ENCODE assay signal across 1 cellular context in the genomic region with DNA sequence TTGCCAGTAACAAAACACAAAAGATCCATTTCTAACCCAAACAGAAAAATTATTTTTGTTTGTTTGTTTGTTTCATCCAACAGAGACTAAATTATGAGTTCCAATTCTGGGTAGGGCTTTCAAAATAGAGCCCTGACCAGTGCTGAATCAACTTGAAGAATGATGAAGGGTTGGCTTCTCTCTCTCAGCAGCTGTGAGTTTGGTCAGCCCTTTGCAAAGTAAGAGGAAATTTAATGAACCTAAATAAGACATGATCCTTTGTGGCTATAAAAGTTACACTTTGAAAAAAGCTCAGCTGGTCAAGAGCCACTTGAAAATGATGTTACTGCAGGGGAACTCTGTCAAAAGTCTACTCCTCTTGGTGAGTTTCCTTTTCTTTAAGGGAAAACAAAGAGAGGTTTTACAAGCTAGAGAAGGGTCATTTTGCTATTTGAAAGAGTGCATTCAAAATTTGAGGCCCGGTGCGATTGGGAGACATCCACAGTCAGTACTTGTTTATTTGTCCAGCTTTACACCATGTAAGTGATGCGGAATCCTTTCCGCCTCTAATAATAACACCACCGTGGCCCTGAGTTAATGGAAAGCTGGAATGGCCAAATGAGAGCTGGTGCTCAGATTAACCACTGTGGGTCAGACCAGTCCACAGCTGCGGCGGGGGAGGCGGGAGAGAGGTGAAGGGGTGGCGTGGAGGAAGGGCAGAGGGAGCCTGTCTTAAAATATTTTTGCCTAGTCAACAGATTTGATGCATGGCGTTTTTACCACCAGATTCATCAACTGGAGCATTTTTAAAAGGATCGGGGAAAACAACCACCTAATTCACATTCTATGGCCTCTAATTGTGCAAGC.
TF ChIP-seq lines count a peak whose summit lies in the region.

No MANE protein-coding gene starts in this region.

TF ChIP-seq in H1, 55 proteins besides CTCF, POLR2A, EP300 and RAD21:
- TF ChIP-seq BCL11A (IDR thresholded peaks at IDR 0.05; ENCODE audit: low read depth in 2 of 2, low read length in 2 of 2) (no peak), RFX5 (IDR thresholded peaks at IDR 0.05; ENCODE audit: borderline replicate concordance, low read depth, low read length) (no peak), FOSL1 (IDR thresholded peaks at IDR 0.05; ENCODE audit: insufficient read depth, low read depth, low read length) (no peak), NANOG (IDR thresholded peaks at IDR 0.05; ENCODE audit: insufficient read depth, low read depth, low read length, poor library complexity, severe bottlenecking) (no peak), KDM5A (IDR thresholded peaks at IDR 0.05; ENCODE audit: low read length) (no peak), GABPA (IDR thresholded peaks at IDR 0.05; ENCODE audit: borderline replicate concordance, insufficient read depth, low read length) (no peak), CEBPB (IDR thresholded peaks at IDR 0.05; ENCODE audit: low read depth, low read length) (no peak), SUZ12 (IDR thresholded peaks at IDR 0.05; ENCODE audit: low read length) (no peak), KDM4A (IDR thresholded peaks at IDR 0.05; ENCODE audit: low read depth, low read length, severe bottlenecking) (no peak), TCF12 (IDR thresholded peaks at IDR 0.05; ENCODE audit: low read depth, low read length) (no peak), RXRA (IDR thresholded peaks at IDR 0.05; ENCODE audit: insufficient read depth, low read depth, low read length) (no peak), GTF2F1 (IDR thresholded peaks at IDR 0.05; ENCODE audit: borderline replicate concordance, low read depth, low read length) (no peak), ASH2L (IDR thresholded peaks at IDR 0.05; ENCODE audit: low read length) (no peak), BACH1 (IDR thresholded peaks at IDR 0.05; ENCODE audit: low read length) (no peak), POU5F1 (IDR thresholded peaks at IDR 0.05; ENCODE audit: low read depth, low read length) (no peak), EZH2 (IDR thresholded peaks at IDR 0.05; ENCODE audit: low read depth, low read length, severe bottlenecking) (no peak), YY1 (IDR thresholded peaks at IDR 0.05; ENCODE audit: low read depth, low read length) (no peak)
- TF ChIP-seq, protein P1, sequence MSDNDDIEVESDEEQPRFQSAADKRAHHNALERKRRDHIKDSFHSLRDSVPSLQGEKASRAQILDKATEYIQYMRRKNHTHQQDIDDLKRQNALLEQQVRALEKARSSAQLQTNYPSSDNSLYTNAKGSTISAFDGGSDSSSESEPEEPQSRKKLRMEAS (IDR thresholded peaks at IDR 0.05) = no peak
- TF ChIP-seq, protein P2, sequence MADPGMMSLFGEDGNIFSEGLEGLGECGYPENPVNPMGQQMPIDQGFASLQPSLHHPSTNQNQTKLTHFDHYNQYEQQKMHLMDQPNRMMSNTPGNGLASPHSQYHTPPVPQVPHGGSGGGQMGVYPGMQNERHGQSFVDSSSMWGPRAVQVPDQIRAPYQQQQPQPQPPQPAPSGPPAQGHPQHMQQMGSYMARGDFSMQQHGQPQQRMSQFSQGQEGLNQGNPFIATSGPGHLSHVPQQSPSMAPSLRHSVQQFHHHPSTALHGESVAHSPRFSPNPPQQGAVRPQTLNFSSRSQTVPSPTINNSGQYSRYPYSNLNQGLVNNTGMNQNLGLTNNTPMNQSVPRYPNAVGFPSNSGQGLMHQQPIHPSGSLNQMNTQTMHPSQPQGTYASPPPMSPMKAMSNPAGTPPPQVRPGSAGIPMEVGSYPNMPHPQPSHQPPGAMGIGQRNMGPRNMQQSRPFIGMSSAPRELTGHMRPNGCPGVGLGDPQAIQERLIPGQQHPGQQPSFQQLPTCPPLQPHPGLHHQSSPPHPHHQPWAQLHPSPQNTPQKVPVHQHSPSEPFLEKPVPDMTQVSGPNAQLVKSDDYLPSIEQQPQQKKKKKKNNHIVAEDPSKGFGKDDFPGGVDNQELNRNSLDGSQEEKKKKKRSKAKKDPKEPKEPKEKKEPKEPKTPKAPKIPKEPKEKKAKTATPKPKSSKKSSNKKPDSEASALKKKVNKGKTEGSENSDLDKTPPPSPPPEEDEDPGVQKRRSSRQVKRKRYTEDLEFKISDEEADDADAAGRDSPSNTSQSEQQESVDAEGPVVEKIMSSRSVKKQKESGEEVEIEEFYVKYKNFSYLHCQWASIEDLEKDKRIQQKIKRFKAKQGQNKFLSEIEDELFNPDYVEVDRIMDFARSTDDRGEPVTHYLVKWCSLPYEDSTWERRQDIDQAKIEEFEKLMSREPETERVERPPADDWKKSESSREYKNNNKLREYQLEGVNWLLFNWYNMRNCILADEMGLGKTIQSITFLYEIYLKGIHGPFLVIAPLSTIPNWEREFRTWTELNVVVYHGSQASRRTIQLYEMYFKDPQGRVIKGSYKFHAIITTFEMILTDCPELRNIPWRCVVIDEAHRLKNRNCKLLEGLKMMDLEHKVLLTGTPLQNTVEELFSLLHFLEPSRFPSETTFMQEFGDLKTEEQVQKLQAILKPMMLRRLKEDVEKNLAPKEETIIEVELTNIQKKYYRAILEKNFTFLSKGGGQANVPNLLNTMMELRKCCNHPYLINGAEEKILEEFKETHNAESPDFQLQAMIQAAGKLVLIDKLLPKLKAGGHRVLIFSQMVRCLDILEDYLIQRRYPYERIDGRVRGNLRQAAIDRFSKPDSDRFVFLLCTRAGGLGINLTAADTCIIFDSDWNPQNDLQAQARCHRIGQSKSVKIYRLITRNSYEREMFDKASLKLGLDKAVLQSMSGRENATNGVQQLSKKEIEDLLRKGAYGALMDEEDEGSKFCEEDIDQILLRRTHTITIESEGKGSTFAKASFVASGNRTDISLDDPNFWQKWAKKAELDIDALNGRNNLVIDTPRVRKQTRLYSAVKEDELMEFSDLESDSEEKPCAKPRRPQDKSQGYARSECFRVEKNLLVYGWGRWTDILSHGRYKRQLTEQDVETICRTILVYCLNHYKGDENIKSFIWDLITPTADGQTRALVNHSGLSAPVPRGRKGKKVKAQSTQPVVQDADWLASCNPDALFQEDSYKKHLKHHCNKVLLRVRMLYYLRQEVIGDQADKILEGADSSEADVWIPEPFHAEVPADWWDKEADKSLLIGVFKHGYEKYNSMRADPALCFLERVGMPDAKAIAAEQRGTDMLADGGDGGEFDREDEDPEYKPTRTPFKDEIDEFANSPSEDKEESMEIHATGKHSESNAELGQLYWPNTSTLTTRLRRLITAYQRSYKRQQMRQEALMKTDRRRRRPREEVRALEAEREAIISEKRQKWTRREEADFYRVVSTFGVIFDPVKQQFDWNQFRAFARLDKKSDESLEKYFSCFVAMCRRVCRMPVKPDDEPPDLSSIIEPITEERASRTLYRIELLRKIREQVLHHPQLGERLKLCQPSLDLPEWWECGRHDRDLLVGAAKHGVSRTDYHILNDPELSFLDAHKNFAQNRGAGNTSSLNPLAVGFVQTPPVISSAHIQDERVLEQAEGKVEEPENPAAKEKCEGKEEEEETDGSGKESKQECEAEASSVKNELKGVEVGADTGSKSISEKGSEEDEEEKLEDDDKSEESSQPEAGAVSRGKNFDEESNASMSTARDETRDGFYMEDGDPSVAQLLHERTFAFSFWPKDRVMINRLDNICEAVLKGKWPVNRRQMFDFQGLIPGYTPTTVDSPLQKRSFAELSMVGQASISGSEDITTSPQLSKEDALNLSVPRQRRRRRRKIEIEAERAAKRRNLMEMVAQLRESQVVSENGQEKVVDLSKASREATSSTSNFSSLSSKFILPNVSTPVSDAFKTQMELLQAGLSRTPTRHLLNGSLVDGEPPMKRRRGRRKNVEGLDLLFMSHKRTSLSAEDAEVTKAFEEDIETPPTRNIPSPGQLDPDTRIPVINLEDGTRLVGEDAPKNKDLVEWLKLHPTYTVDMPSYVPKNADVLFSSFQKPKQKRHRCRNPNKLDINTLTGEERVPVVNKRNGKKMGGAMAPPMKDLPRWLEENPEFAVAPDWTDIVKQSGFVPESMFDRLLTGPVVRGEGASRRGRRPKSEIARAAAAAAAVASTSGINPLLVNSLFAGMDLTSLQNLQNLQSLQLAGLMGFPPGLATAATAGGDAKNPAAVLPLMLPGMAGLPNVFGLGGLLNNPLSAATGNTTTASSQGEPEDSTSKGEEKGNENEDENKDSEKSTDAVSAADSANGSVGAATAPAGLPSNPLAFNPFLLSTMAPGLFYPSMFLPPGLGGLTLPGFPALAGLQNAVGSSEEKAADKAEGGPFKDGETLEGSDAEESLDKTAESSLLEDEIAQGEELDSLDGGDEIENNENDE (IDR thresholded peaks at IDR 0.05; ENCODE audit: insufficient replicate concordance, low read length) = no peak
